In the genomic region with DNA sequence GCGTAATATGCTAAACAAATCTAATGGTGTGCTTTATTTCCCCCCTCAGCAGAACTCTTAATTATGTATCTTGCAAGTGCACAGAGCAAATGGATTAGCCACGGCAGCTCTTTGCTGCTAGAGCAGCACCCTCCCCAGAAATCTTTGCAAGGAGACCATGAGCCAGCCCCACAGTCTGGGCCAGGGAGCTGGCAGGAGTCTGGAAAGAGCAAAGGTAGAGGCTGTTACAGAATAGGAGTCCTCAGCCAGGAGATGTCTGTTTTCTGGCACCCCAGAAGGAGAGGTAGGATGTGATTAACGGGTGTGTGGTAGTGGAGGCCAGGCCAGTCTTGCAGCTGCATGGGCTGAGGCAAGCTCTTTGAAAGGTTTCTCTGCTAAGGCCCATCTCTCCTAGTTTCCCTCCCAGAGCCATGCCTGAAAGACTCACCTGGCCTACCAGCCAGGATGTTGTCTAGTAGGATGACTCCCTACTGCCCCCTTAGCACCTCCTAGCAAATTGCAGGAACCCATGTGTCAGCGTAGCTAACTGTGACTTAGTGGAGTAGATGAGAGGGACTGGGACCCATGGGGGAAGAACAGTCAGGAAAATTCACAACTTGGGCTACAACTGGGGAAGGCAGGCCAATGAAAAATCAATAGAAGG, we compare ENCODE assay signal across 14 cellular contexts.
DNase-seq lines count a peak whose midpoint lies in the region; ATAC-seq, FAIRE-seq and TF ChIP-seq lines count a peak whose summit lies in the region.
"Had no signal": no experiment of that assay in that cellular context is flagged by ENCODE, and none has a peak within 500 bp of the region (broad histone marks: within the 10 kb centered on the region; RNA-seq: fewer than 3 reads in every experiment).

No MANE protein-coding gene starts in this region.

- no peak overlapping the region for H3K27ac Mint-ChIP-seq in natural killer cell
- no peak overlapping the region for H3K27ac Mint-ChIP-seq in activated CD4-positive, alpha-beta memory T cell treated with anti-CD3 and anti-CD28 coated beads for 36 hours

- no peaks in the 10 kb centered on the region for H3K36me3 ChIP-seq in left lung
- H3K36me3 ChIP-seq: Peyer's patch, tibial artery had no signal

- H3K4me1 ChIP-seq in left lung, result no peaks in the 10 kb centered on the region
- H3K4me1 ChIP-seq: Peyer's patch, tibial artery had no signal

- peaks cover 8 to 11% of the 10 kb centered on the region in 2 donors for H3K27me3 Mint-ChIP-seq in natural killer cell (ENCODE audit: low read depth in 2 of 2)
- no peaks in the 10 kb centered on the region for H3K27me3 Mint-ChIP-seq in activated CD4-positive, alpha-beta memory T cell treated with anti-CD3 and anti-CD28 coated beads for 36 hours

- intact Hi-C loops in left lung (cut with DNase I) (no loop called here), natural killer cell (cut with micrococcal nuclease) (loop anchor here (5.0 kb wide), 1 partner anchor 477 kb away; no protein-coding TSS in a partner anchor)
- intact Hi-C loops in activated CD4-positive, alpha-beta memory T cell treated with anti-CD3 and anti-CD28 coated beads for 36 hours (cut with micrococcal nuclease), result no loop called here

- ATAC-seq in left lung (peak; percentile 54), natural killer cell (no peak)
- ATAC-seq: sciatic nerve had no signal

- H3K27ac ChIP-seq in left lung, result no peak overlapping the region
- H3K27ac ChIP-seq: Peyer's patch, tibial artery had no signal

- DNase-seq in DMS53 treated with DMSO at 0.1 percent for 48 hours (lab: John Stamatoyannopoulos, UW; ENCODE audit: unreplicated experiment) (peak; percentile 66), GM13977 (ENCODE audit: low spot score) (no peak), SHP77 (lab: John Stamatoyannopoulos, UW) (peak; percentile 33 to 34), left lung (no peak), natural killer cell (no peak), frontal cortex (ENCODE audit: low spot score in 2 of 2) (no peak), Ammon's horn (ENCODE audit: low spot score) (no peak)
- DNase-seq in activated CD4-positive, alpha-beta memory T cell treated with anti-CD3 and anti-CD28 coated beads for 36 hours, result no peak
- DNase-seq: cortex of kidney, foreskin melanocyte had no signal

- no peaks in the 10 kb centered on the region for H3K36me3 Mint-ChIP-seq in natural killer cell
- H3K36me3 Mint-ChIP-seq in activated CD4-positive, alpha-beta memory T cell treated with anti-CD3 and anti-CD28 coated beads for 36 hours, result no peaks in the 10 kb centered on the region

- H3K27me3 ChIP-seq in left lung, result no peaks in the 10 kb centered on the region
- H3K27me3 ChIP-seq: Peyer's patch had no signal

- H3K4me1 Mint-ChIP-seq in natural killer cell, result no peaks in the 10 kb centered on the region
- H3K4me1 Mint-ChIP-seq in activated CD4-positive, alpha-beta memory T cell treated with anti-CD3 and anti-CD28 coated beads for 36 hours (ENCODE audit: low read depth), result no peaks in the 10 kb centered on the region

- H3K4me3 Mint-ChIP-seq in natural killer cell, result no peak overlapping the region
- no peak overlapping the region for H3K4me3 Mint-ChIP-seq in activated CD4-positive, alpha-beta memory T cell treated with anti-CD3 and anti-CD28 coated beads for 36 hours

- in situ Hi-C loops in GM13977 (cut with MboI; ENCODE audit: low pct_unique_long_range_greater_than_20kb, low sequenced_read_pairs, unreplicated experiment), result no loop called here

- POLR2A ChIA-PET in activated CD4-positive, alpha-beta memory T cell treated with anti-CD3 and anti-CD28 coated beads for 36 hours (lab: Charles Lee), result no interaction called here

- no peak overlapping the region for H3K4me3 ChIP-seq in left lung
- H3K4me3 ChIP-seq: Peyer's patch, tibial artery had no signal

- peaks cover 0 to 2% of the 10 kb centered on the region in 2 donors for H3K9me3 ChIP-seq in left lung
- H3K9me3 ChIP-seq: Peyer's patch, tibial artery had no signal

- CTCF ChIA-PET in activated CD4-positive, alpha-beta memory T cell treated with anti-CD3 and anti-CD28 coated beads for 36 hours (lab: Charles Lee), result interaction anchor here (1.2 kb wide), 1 partner anchor 9 kb away, joined by 5 read pairs; no protein-coding TSS in a partner anchor

- TF ChIP-seq CTCF in GM13977 (IDR thresholded peaks at IDR 0.05; ENCODE audit: extremely low read depth, insufficient read depth, missing control alignments) (peak; percentile 25), left lung (IDR thresholded peaks at IDR 0.05) (no peak), natural killer cell (IDR thresholded peaks at IDR 0.05) (no peak)

- no peak for FAIRE-seq in frontal cortex (lab: Jason Lieb, UNC)
- FAIRE-seq: H54 had no signal

- no peaks in the 10 kb centered on the region for H3K9me3 Mint-ChIP-seq in natural killer cell
- H3K9me3 Mint-ChIP-seq in activated CD4-positive, alpha-beta memory T cell treated with anti-CD3 and anti-CD28 coated beads for 36 hours, result no peaks in the 10 kb centered on the region

Comparison
In these comparisons a context has a peak if more than half of its experiments do, and no peak if none do; other contexts are left out.
1. DNase-seq: peak in DMS53 treated with DMSO at 0.1 percent for 48 hours (single experiment) and SHP77 (2 of 2); none in GM13977 (single experiment), left lung (0 of 2), natural killer cell (single experiment), frontal cortex (0 of 2), Ammon's horn (single experiment) and activated CD4-positive, alpha-beta memory T cell treated with anti-CD3 and anti-CD28 coated beads for 36 hours (single experiment).